In the genomic region with DNA sequence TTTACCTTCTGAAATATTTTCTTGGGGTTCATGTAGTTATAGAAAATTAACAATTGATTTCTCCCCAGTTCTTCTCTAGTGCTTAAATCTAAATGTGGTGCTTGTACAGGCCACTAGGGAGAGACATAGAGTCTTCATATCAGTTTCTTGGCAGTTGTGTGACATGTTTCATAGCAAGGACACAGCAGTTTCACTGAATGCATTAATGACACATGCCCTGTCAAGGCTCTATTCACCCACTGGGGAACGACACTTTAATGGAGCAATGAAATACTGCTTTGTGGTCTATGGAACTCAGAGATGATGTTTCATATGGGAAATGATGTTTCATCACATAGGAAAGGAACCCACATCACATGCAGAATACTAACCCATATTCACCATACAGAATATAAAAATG, we compare ENCODE assay signal across 7 cellular contexts. TPM values are rescaled to one million over a fixed set of nuclear protein-coding genes. Genes with fewer than 3 reads are reported as not detected.
A peak's percentile ranks its signal among the peaks of the same experiment; 100 is the strongest.
DNase-seq lines count a peak whose midpoint lies in the region; ATAC-seq and TF ChIP-seq lines count a peak whose summit lies in the region.

No MANE protein-coding gene starts in this region.

- peak; percentile 50 for TF ChIP-seq RAD21 in Ishikawa (IDR thresholded peaks at IDR 0.05; ENCODE audit: low read depth)

- H4K20me1 ChIP-seq in hepatocyte (ENCODE audit: insufficient read depth, poor library complexity, severe bottlenecking), result no peaks in the 10 kb centered on the region

- DNase-seq in GM06990 (ENCODE audit: extremely low read depth, insufficient read length) (no peak), hepatocyte (ENCODE audit: low spot score) (peak; percentile 50), tibial nerve (ENCODE audit: low spot score in 2 of 2) (no peak)

- H3K4me2 ChIP-seq in hepatocyte, result peak overlapping the region; percentile 94

- H3K27ac ChIP-seq in hepatocyte (no peak overlapping the region), tibial nerve (no peak overlapping the region)

- H3K4me1 ChIP-seq in hepatocyte (ENCODE audit: insufficient read depth) (no peaks in the 10 kb centered on the region), tibial nerve (peaks cover 0 to 20% (median 5%) of the 10 kb centered on the region in 4 donors)

- TF ChIP-seq EP300 in Ishikawa (IDR thresholded peaks at IDR 0.05; ENCODE audit: borderline replicate concordance) (no peak), tibial nerve (IDR thresholded peaks at IDR 0.05) (no peak)

- ATAC-seq in GM21529 (IDR thresholded peaks at IDR 0.05; ENCODE audit: unreplicated experiment) (peak; percentile 60), GM21423 (IDR thresholded peaks at IDR 0.05; ENCODE audit: unreplicated experiment) (no peak)

- H3K9me3 ChIP-seq in hepatocyte (ENCODE audit: low read depth), result no peaks in the 10 kb centered on the region
- H3K9me3 ChIP-seq in tibial nerve, result no peaks in the 10 kb centered on the region

- H3K79me2 ChIP-seq in hepatocyte, result no peaks in the 10 kb centered on the region

- H3K36me3 ChIP-seq in GM06990 (ENCODE audit: control insufficient read depth, insufficient read depth, low read length), result no peaks in the 10 kb centered on the region
- no peaks in the 10 kb centered on the region for H3K36me3 ChIP-seq in hepatocyte (replicated peaks; ENCODE audit: insufficient read depth, low read depth)
- H3K36me3 ChIP-seq in tibial nerve, result no peaks in the 10 kb centered on the region

- H3K27me3 ChIP-seq in GM06990 (replicated peaks; ENCODE audit: control insufficient read depth, insufficient read depth, low read length) (no peaks in the 10 kb centered on the region; the same call in 1 of the 2 replicates), hepatocyte (peaks cover 22% of the 10 kb centered on the region), tibial nerve (peaks cover 0 to 9% of the 10 kb centered on the region in 2 donors)

- H3K9me2 ChIP-seq in hepatocyte (replicated peaks; ENCODE audit: insufficient read depth), result no peaks in the 10 kb centered on the region

- H3K4me3 ChIP-seq in GM06990 (replicated peaks; ENCODE audit: low read depth, low read length) (no peak overlapping the region), WI38 (ENCODE audit: low read depth, low read length) (peak overlapping the region; percentile 98), hepatocyte (no peak overlapping the region), tibial nerve (no peak overlapping the region)

- TF ChIP-seq POLR2A in tibial nerve (IDR thresholded peaks at IDR 0.05), result no peak

- TF ChIP-seq CTCF in GM06990 (IDR thresholded peaks at IDR 0.05; ENCODE audit: insufficient read depth, low read length, poor library complexity, severe bottlenecking) (peak; percentile 68), WI38 (IDR thresholded peaks at IDR 0.05; ENCODE audit: low read depth, low read length) (peak; percentile 52; the same call in 1 of the 2 replicates), hepatocyte (IDR thresholded peaks at IDR 0.05; ENCODE audit: poor library complexity) (peak; percentile 60), tibial nerve (IDR thresholded peaks at IDR 0.05) (peak; percentile 23 to 42 (median 31))

- no peak overlapping the region for H2AFZ ChIP-seq in hepatocyte

- WGBS in hepatocyte (ENCODE audit: low lambda C conversion rate, missing lambda C conversion rate), result 39% methylated on average over 1 of the region's 1 CpG
- 0 to 4% methylated on average over 1 of the region's 1 CpG for WGBS in tibial nerve, 2 donors

TF ChIP-seq in Ishikawa, 13 proteins besides CTCF, POLR2A, EP300 and RAD21:
- TF ChIP-seq, protein P1, sequence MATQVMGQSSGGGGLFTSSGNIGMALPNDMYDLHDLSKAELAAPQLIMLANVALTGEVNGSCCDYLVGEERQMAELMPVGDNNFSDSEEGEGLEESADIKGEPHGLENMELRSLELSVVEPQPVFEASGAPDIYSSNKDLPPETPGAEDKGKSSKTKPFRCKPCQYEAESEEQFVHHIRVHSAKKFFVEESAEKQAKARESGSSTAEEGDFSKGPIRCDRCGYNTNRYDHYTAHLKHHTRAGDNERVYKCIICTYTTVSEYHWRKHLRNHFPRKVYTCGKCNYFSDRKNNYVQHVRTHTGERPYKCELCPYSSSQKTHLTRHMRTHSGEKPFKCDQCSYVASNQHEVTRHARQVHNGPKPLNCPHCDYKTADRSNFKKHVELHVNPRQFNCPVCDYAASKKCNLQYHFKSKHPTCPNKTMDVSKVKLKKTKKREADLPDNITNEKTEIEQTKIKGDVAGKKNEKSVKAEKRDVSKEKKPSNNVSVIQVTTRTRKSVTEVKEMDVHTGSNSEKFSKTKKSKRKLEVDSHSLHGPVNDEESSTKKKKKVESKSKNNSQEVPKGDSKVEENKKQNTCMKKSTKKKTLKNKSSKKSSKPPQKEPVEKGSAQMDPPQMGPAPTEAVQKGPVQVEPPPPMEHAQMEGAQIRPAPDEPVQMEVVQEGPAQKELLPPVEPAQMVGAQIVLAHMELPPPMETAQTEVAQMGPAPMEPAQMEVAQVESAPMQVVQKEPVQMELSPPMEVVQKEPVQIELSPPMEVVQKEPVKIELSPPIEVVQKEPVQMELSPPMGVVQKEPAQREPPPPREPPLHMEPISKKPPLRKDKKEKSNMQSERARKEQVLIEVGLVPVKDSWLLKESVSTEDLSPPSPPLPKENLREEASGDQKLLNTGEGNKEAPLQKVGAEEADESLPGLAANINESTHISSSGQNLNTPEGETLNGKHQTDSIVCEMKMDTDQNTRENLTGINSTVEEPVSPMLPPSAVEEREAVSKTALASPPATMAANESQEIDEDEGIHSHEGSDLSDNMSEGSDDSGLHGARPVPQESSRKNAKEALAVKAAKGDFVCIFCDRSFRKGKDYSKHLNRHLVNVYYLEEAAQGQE (IDR thresholded peaks at IDR 0.05; ENCODE audit: low read depth), result no peak

RNA-seq across cellular contexts. Expression of a gene that starts 2.8 kb away (rescaled TPM):
- total RNA-seq in hepatocyte (2.9 and 3.7 TPM in 2 replicates), tibial nerve (10 to 100 TPM in 1 of 4 donors, 1 to 10 TPM in 3; 2.4 to 14.4 (median 5.6) TPM)
- polyA plus RNA-seq in hepatocyte, result 3.2 and 4.2 TPM in 2 replicates
